In genomic region chr22:19412478-19412877, GRCh38 we compare ENCODE assay signal across 1 cellular context.
TF ChIP-seq lines count a peak whose summit lies in the region.

No MANE protein-coding gene starts in this region.

TF ChIP-seq in K562, 482 proteins besides CTCF, POLR2A, EP300 and RAD21:
- TF ChIP-seq SRSF7 (optimal IDR thresholded peaks at IDR 0.05; ENCODE audit: low read depth, low read length) = no peak
- no peak for TF ChIP-seq ZNF584 (CRISPR knock-in tag; IDR thresholded peaks at IDR 0.05; ENCODE audit: low read depth)
- TF ChIP-seq FOXJ2 (tag; IDR thresholded peaks at IDR 0.05) = no peak
- no peak for TF ChIP-seq PPARD (CRISPR knock-in tag; IDR thresholded peaks at IDR 0.05)
- no peak for TF ChIP-seq ZNF398 (CRISPR knock-in tag; IDR thresholded peaks at IDR 0.05)
- no peak for TF ChIP-seq RNF2 (IDR thresholded peaks at IDR 0.05)
- no peak for TF ChIP-seq ZBTB1 (CRISPR knock-in tag; IDR thresholded peaks at IDR 0.05; ENCODE audit: borderline replicate concordance, low read depth)
- TF ChIP-seq NFXL1 (CRISPR knock-in tag; IDR thresholded peaks at IDR 0.05) = no peak
- TF ChIP-seq ARID2 (IDR thresholded peaks at IDR 0.05) = no peak
- no peak for TF ChIP-seq NRF1 (conservative IDR thresholded peaks at IDR 0.05 in 1 of 2, IDR thresholded peaks at IDR 0.05 in 1 of 2)
- TF ChIP-seq ZC3H4 (CRISPR knock-in tag; IDR thresholded peaks at IDR 0.05; ENCODE audit: borderline replicate concordance) = no peak
- TF ChIP-seq PCBP1 (IDR thresholded peaks at IDR 0.05; ENCODE audit: low read depth, low read length, poor library complexity, severe bottlenecking) = no peak
- no peak for TF ChIP-seq FOXK1 (CRISPR knock-in tag; IDR thresholded peaks at IDR 0.05; ENCODE audit: borderline replicate concordance)
- TF ChIP-seq IRF2 (CRISPR knock-in tag; IDR thresholded peaks at IDR 0.05) = no peak
- TF ChIP-seq SMC3 (conservative IDR thresholded peaks at IDR 0.05; ENCODE audit: insufficient read depth, low read depth, low read length) = no peak
- TF ChIP-seq ZNF384 (IDR thresholded peaks at IDR 0.05; ENCODE audit: low read depth, low read length) = no peak
- TF ChIP-seq HNRNPLL (IDR thresholded peaks at IDR 0.05; ENCODE audit: low read depth, low read length, poor library complexity, severe bottlenecking) = no peak
- no peak for TF ChIP-seq ZNF354B (CRISPR knock-in tag; IDR thresholded peaks at IDR 0.05)
- TF ChIP-seq TEAD2 (tag; IDR thresholded peaks at IDR 0.05) = no peak
